Comparison of ENCODE assay signal across 20 cellular contexts in the genomic region with DNA sequence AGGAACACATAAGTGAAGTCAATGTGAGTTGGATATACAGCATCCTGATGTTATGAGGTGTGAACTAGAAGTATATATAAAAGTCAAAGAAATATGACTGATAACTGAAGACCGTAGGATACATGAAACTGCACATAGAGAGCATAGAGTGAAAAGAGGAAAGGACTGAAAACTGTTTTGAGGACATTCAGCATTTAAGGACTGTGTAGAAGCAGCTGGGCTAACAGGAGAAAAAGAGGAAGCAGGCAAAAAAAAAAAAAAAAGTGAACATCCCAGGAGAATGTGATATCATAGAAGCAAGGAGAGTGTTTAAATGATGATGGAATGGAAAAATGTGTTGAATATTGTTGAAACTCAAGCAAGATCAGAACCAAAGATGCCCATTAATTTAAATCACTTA.
"Had no signal": no experiment of that assay in that cellular context is flagged by ENCODE, and none has a peak within 500 bp of the region (broad histone marks: within the 10 kb centered on the region; RNA-seq: fewer than 3 reads in every experiment).

No MANE protein-coding gene starts in this region.

- H3K4me1 ChIP-seq: heart left ventricle, psoas muscle, right lobe of liver, testis, transverse colon had no signal

- H3K27me3 ChIP-seq: heart left ventricle, neutrophil, right lobe of liver, testis, transverse colon had no signal

- H3K9me3 ChIP-seq: heart left ventricle, mucosa of descending colon, neutrophil, psoas muscle, right lobe of liver, testis, transverse colon had no signal

- H3K27ac ChIP-seq: heart left ventricle, neutrophil, psoas muscle, right lobe of liver, testis, transverse colon had no signal

- H3K4me3 ChIP-seq: heart left ventricle, mucosa of descending colon, psoas muscle, right lobe of liver, testis, transverse colon had no signal

- ATAC-seq: esophagus mucosa; heart left ventricle; left lobe of liver; mucosa of descending colon; naive thymus-derived CD8-positive, alpha-beta T cell; psoas muscle; right lobe of liver; stimulated activated naive B cell treated with anti-CD40 and anti-IgM and Interleukin-4, amounts not matched to agents 10 μg/mL and 1 μg/mL and 100 μg/mL, for 72 hours; stimulated activated naive CD8-positive, alpha-beta T cell treated with anti-CD3 and anti-CD28 coated beads, Interleukin-15, amount 100 ng/mL, for 72 hours had no signal

- FAIRE-seq: endometrium, frontal cortex, islet of Langerhans had no signal

- H3K36me3 ChIP-seq: heart left ventricle, neutrophil, right lobe of liver, transverse colon had no signal

- DNase-seq: effector memory CD4-positive, alpha-beta T cell; heart left ventricle; hypothalamus; mucosa of descending colon; naive thymus-derived CD8-positive, alpha-beta T cell; psoas muscle; retina; right lobe of liver; stimulated activated CD4-positive, alpha-beta T cell treated with anti-CD3 and anti-CD28 coated beads, Interleukin-2, amount 100 ng/mL, for 24 hours; stimulated activated CD4-positive, alpha-beta T cell treated with anti-CD3 and anti-CD28 coated beads, Interleukin-4, amount 100 ng/mL, for 4 hours; stimulated activated naive B cell treated with anti-CD40 and anti-IgM and Interleukin-4, amounts not matched to agents 10 μg/mL and 1 μg/mL and 100 μg/mL, for 72 hours; stimulated activated naive CD8-positive, alpha-beta T cell treated with anti-CD3 and anti-CD28 coated beads, Interleukin-15, amount 100 ng/mL, for 72 hours; testis; transverse colon had no signal
